ENCODE assay signal across 21 cellular contexts in genomic region chr6:112224088-112224487, GRCh38. TPM values are rescaled to one million over a fixed set of nuclear protein-coding genes. Genes with fewer than 3 reads are reported as not detected.
DNase-seq lines count a peak whose midpoint lies in the region; ATAC-seq and TF ChIP-seq lines count a peak whose summit lies in the region.
"Had no signal": no experiment of that assay in that cellular context is flagged by ENCODE, and none has a peak within 500 bp of the region (broad histone marks: within the 10 kb centered on the region; RNA-seq: fewer than 3 reads in every experiment).

No MANE protein-coding gene starts in this region.

- TF ChIP-seq CTCF in SK-N-SH (IDR thresholded peaks at IDR 0.05) (no peak), gastroesophageal sphincter (IDR thresholded peaks at IDR 0.05) (no peak), prostate gland (IDR thresholded peaks at IDR 0.05) (no peak), upper lobe of right lung (IDR thresholded peaks at IDR 0.05) (no peak)

- intact Hi-C loops in prostate gland (cut with DNase I) (loop anchor here (5.0 kb wide), 1 partner anchor 37 kb away; no protein-coding TSS in a partner anchor), upper lobe of right lung (cut with DNase I) (no loop called here)

- TF ChIP-seq RAD21 in SK-N-SH (IDR thresholded peaks at IDR 0.05; ENCODE audit: low read length), result no peak

- H3K27ac ChIP-seq in SK-N-SH (ENCODE audit: low read depth in 2 of 2, low read length in 1 of 2), result peak overlapping the region; percentile 83 to 86; a peak in 3 of 4 replicates
- peak overlapping the region; percentile 81 to 98 (median 86) for H3K27ac ChIP-seq in gastroesophageal sphincter
- peak overlapping the region; percentile 40 to 53 for H3K27ac ChIP-seq in prostate gland
- H3K27ac ChIP-seq in upper lobe of right lung, result peak overlapping the region; percentile 56
- no peak overlapping the region for H3K27ac ChIP-seq in effector memory CD4-positive, alpha-beta T cell (ENCODE audit: insufficient read depth, low read length, poor library complexity, severe bottlenecking)
- H3K27ac ChIP-seq: C4-2B, KMS-11 had no signal

- H3K27me3 ChIP-seq in SK-N-SH (ENCODE audit: insufficient read depth), result no peaks in the 10 kb centered on the region
- no peaks in the 10 kb centered on the region for H3K27me3 ChIP-seq in gastroesophageal sphincter
- no peaks in the 10 kb centered on the region for H3K27me3 ChIP-seq in prostate gland (replicated peaks; ENCODE audit: insufficient read depth)
- H3K27me3 ChIP-seq in upper lobe of right lung, result no peaks in the 10 kb centered on the region
- no peaks in the 10 kb centered on the region for H3K27me3 ChIP-seq in effector memory CD4-positive, alpha-beta T cell (replicated peaks; ENCODE audit: control insufficient read depth, insufficient read depth, low read length, poor library complexity, severe bottlenecking)
- H3K27me3 ChIP-seq: thyroid gland had no signal

- H3K36me3 ChIP-seq in SK-N-SH (replicated peaks in 1 of 2; ENCODE audit: control insufficient read depth in 1 of 2, insufficient read depth in 2 of 2, low read length in 1 of 2), result no peaks in the 10 kb centered on the region
- peaks cover 0 to 4% of the 10 kb centered on the region in 2 donors for H3K36me3 ChIP-seq in gastroesophageal sphincter
- H3K36me3 ChIP-seq in prostate gland, result no peaks in the 10 kb centered on the region
- H3K36me3 ChIP-seq in upper lobe of right lung, result no peaks in the 10 kb centered on the region
- no peaks in the 10 kb centered on the region for H3K36me3 ChIP-seq in effector memory CD4-positive, alpha-beta T cell (ENCODE audit: control insufficient read depth, insufficient read depth, low read length)
- H3K36me3 ChIP-seq: thyroid gland had no signal

- TF ChIP-seq EP300 in SK-N-SH (IDR thresholded peaks at IDR 0.05; ENCODE audit: borderline replicate concordance in 1 of 2, low read depth in 1 of 2, low read length in 1 of 2), result no peak
- TF ChIP-seq EP300 in gastroesophageal sphincter (IDR thresholded peaks at IDR 0.05), result no peak

- H2AFZ ChIP-seq in SK-N-SH (ENCODE audit: low read depth), result peak overlapping the region; percentile 12; the same call in 1 of the 2 replicates

- peaks cover 25% of the 10 kb centered on the region for H3F3A ChIP-seq in SK-N-SH (replicated peaks; ENCODE audit: insufficient read depth)

- ATAC-seq in SK-N-SH treated with all-trans-retinoic acid at 6 μM for 48 hours (no peak), gastroesophageal sphincter (no peak), upper lobe of right lung (no peak), HG03565 (IDR thresholded peaks at IDR 0.05; ENCODE audit: unreplicated experiment) (no peak), GM18861 (IDR thresholded peaks at IDR 0.05; ENCODE audit: unreplicated experiment) (no peak)
- ATAC-seq: activated naive CD8-positive, alpha-beta T cell treated with anti-CD3 and anti-CD28 coated beads, Interleukin-2, amount 50 U/mL, for 24 hours; naive thymus-derived CD8-positive, alpha-beta T cell had no signal

- H3K9me3 ChIP-seq in SK-N-SH (no peaks in the 10 kb centered on the region), gastroesophageal sphincter (no peaks in the 10 kb centered on the region), prostate gland (no peaks in the 10 kb centered on the region), upper lobe of right lung (no peaks in the 10 kb centered on the region)
- H3K9me3 ChIP-seq in effector memory CD4-positive, alpha-beta T cell (ENCODE audit: control insufficient read depth, low read length), result no peaks in the 10 kb centered on the region
- H3K9me3 ChIP-seq: thyroid gland had no signal

- POLR2A ChIA-PET in SK-N-SH (lab: Yijun Ruan, JAX), result no interaction called here

- H3K9me2 ChIP-seq in SK-N-SH, result no peaks in the 10 kb centered on the region

- H3K4me1 ChIP-seq in SK-N-SH (ENCODE audit: control insufficient read depth in 1 of 2, insufficient read depth in 2 of 2, low read depth in 1 of 2, low read length in 1 of 2) (peaks cover 11 to 32% of the 10 kb centered on the region in 2 experiments), gastroesophageal sphincter (peaks cover 41 to 97% (median 67%) of the 10 kb centered on the region in 3 donors), prostate gland (replicated peaks) (no peaks in the 10 kb centered on the region), upper lobe of right lung (peaks cover 37% of the 10 kb centered on the region)
- no peaks in the 10 kb centered on the region for H3K4me1 ChIP-seq in effector memory CD4-positive, alpha-beta T cell (ENCODE audit: control insufficient read depth, insufficient read depth, low read length, poor library complexity, severe bottlenecking)

- H3K4me3 ChIP-seq in SK-N-SH (ENCODE audit: low read depth in 2 of 2, low read length in 1 of 2), result no peak overlapping the region
- no peak overlapping the region for H3K4me3 ChIP-seq in gastroesophageal sphincter
- H3K4me3 ChIP-seq in prostate gland, result no peak overlapping the region
- no peak overlapping the region for H3K4me3 ChIP-seq in upper lobe of right lung
- H3K4me3 ChIP-seq in effector memory CD4-positive, alpha-beta T cell (ENCODE audit: insufficient read depth, low read depth, low read length, poor library complexity, severe bottlenecking), result no peak overlapping the region
- H3K4me3 ChIP-seq: thyroid gland had no signal

- DNase-seq in SK-N-SH (no peak), prostate gland (ENCODE audit: low spot score) (no peak), upper lobe of right lung (no peak)
- DNase-seq in effector memory CD4-positive, alpha-beta T cell, result no peak
- DNase-seq: activated CD4-positive, alpha-beta T cell treated with anti-CD3 and anti-CD28 coated beads, Interleukin-2, amount 10 ng/mL, durations not matched to agents 24 days and 14 days; activated effector memory CD4-positive, alpha-beta T cell treated with Interleukin-2 at 50 U/mL for 16 hours; activated naive CD8-positive, alpha-beta T cell treated with anti-CD3 and anti-CD28 coated beads, Interleukin-2, amount 50 U/mL, for 24 hours; naive thymus-derived CD8-positive, alpha-beta T cell; NCI-H187 treated with DMSO at 0.1 percent for 48 hours; NCI-H524; SHP77 treated with DMSO at 0.1 percent for 48 hours; stimulated activated CD4-positive, alpha-beta T cell treated with anti-CD3 and anti-CD28 coated beads, Interleukin-12 subunit alpha, Interleukin-12 subunit beta, amount 100 ng/mL, for 4 hours; thyroid gland had no signal

- no peak overlapping the region for H3K9ac ChIP-seq in SK-N-SH
- H3K9ac ChIP-seq: KMS-11 had no signal

- no peaks in the 10 kb centered on the region for H3K79me2 ChIP-seq in SK-N-SH (ENCODE audit: insufficient read depth)

- 96% methylated on average over 2 of the region's 2 CpGs for WGBS in SK-N-SH (ENCODE audit: low lambda C conversion rate)
- 73 to 85% methylated on average over 2 of the region's 2 CpGs for WGBS in gastroesophageal sphincter (ENCODE audit: low coverage in 1 of 2), 2 donors
- 91% methylated on average over 2 of the region's 2 CpGs for WGBS in prostate gland

- CTCF ChIA-PET in SK-N-SH (lab: Yijun Ruan, JAX), result no interaction called here

- 0 out of 2 replicates have a peak overlapping the region, but pooled peaks have one; percentile 16 for H3K4me2 ChIP-seq in SK-N-SH
- H3K4me2 ChIP-seq: KMS-11 had no signal

- no peaks in the 10 kb centered on the region for H4K20me1 ChIP-seq in SK-N-SH (ENCODE audit: insufficient read depth)

- TF ChIP-seq POLR2A in gastroesophageal sphincter (IDR thresholded peaks at IDR 0.05), result no peak
- no peak for TF ChIP-seq POLR2A in prostate gland (IDR thresholded peaks at IDR 0.05)

TF ChIP-seq in SK-N-SH, 30 proteins besides CTCF, POLR2A, EP300 and RAD21 (continues in another document):
- TF ChIP-seq, protein P1, sequence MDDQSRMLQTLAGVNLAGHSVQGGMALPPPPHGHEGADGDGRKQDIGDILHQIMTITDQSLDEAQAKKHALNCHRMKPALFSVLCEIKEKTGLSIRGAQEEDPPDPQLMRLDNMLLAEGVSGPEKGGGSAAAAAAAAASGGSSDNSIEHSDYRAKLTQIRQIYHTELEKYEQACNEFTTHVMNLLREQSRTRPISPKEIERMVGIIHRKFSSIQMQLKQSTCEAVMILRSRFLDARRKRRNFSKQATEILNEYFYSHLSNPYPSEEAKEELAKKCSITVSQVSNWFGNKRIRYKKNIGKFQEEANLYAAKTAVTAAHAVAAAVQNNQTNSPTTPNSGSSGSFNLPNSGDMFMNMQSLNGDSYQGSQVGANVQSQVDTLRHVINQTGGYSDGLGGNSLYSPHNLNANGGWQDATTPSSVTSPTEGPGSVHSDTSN (IDR thresholded peaks at IDR 0.05), result no peak
- no peak for TF ChIP-seq IRF3 (IDR thresholded peaks at IDR 0.05; ENCODE audit: low read depth, low read length)

TF ChIP-seq in SK-N-SH treated with all-trans-retinoic acid at 6 μM for 48 hours, 23 proteins besides CTCF, POLR2A, EP300 and RAD21 (continues in another document):
- no peak for TF ChIP-seq TCF4 (CRISPR knock-in tag; IDR thresholded peaks at IDR 0.05; ENCODE audit: borderline replicate concordance)
- no peak for TF ChIP-seq ZFP30 (CRISPR knock-in tag; IDR thresholded peaks at IDR 0.05)
- no peak for TF ChIP-seq ARNTL (CRISPR knock-in tag; IDR thresholded peaks at IDR 0.05; ENCODE audit: borderline replicate concordance, low read depth)
- TF ChIP-seq CSRNP3 (CRISPR knock-in tag; IDR thresholded peaks at IDR 0.05), result no peak
- no peak for TF ChIP-seq ZC3H10 (CRISPR knock-in tag; IDR thresholded peaks at IDR 0.05)
- no peak for TF ChIP-seq CSDC2 (CRISPR knock-in tag; IDR thresholded peaks at IDR 0.05)
- no peak for TF ChIP-seq ZNF8 (CRISPR knock-in tag; IDR thresholded peaks at IDR 0.05)
- TF ChIP-seq RARB (CRISPR knock-in tag; IDR thresholded peaks at IDR 0.05), result no peak

RNA-seq across cellular contexts. Expression of gene LAMA4, which starts 30.3 kb away (rescaled TPM):
- 9.4 and 10.5 TPM in 2 replicates for polyA plus RNA-seq in SK-N-SH (2012; rRNA removed)
- 6.9 and 7.5 TPM in 2 replicates for polyA plus RNA-seq in SK-N-SH (2012; cell fraction: cytosol; rRNA removed)
- polyA plus RNA-seq in SK-N-SH (2012; cell fraction: nucleus; rRNA removed), result 14.6 and 14.9 TPM in 2 replicates
- 100 to 1,000 TPM; 240 to 305 (median 265) TPM for total RNA-seq in gastroesophageal sphincter
- total RNA-seq in prostate gland, result 10 to 100 TPM in 1 of 2 donors, 1 to 10 TPM in 1; 9.6 to 48.3 TPM
- 134 TPM for total RNA-seq in upper lobe of right lung
- total RNA-seq: activated CD4-positive, alpha-beta T cell treated with anti-CD3 and anti-CD28 coated beads, Interleukin-2, amount 10 ng/mL, durations not matched to agents 24 days and 14 days; naive thymus-derived CD8-positive, alpha-beta T cell; OCI-LY7; T-helper 1 cell treated with Interleukin-12 subunit alpha and Interleukin-12 subunit beta and Interleukin-4 antibody, amounts not matched to agents 30 ng/mL and 1 ng/mL, for 36 hours had no signal
- polyA plus RNA-seq: naive thymus-derived CD8-positive, alpha-beta T cell had no signal
